9 cellular contexts compared by ENCODE assay signal in genomic region chr9:101337237-101337636, GRCh38. TPM values are rescaled to one million over a fixed set of nuclear protein-coding genes. Genes with fewer than 3 reads are reported as not detected.
"Had no signal": no experiment of that assay in that cellular context is flagged by ENCODE, and none has a peak within 500 bp of the region (broad histone marks: within the 10 kb centered on the region; RNA-seq: fewer than 3 reads in every experiment).

No MANE protein-coding gene starts in this region.

- FAIRE-seq: G401.6, GM12878, GM12891, GM12892, GM18507, GM19239 had no signal

- H3K4me3 ChIP-seq: GM12878 had no signal

- DNase-seq: GDM1, GF-D8 had no signal

- ATAC-seq: GM12878 had no signal

RNA-seq across cellular contexts. Expression of gene BAAT, which starts 47.6 kb away (rescaled TPM):
- total RNA-seq: G401 had no signal
